Comparison of ENCODE assay signal across 8 cellular contexts in the genomic region with DNA sequence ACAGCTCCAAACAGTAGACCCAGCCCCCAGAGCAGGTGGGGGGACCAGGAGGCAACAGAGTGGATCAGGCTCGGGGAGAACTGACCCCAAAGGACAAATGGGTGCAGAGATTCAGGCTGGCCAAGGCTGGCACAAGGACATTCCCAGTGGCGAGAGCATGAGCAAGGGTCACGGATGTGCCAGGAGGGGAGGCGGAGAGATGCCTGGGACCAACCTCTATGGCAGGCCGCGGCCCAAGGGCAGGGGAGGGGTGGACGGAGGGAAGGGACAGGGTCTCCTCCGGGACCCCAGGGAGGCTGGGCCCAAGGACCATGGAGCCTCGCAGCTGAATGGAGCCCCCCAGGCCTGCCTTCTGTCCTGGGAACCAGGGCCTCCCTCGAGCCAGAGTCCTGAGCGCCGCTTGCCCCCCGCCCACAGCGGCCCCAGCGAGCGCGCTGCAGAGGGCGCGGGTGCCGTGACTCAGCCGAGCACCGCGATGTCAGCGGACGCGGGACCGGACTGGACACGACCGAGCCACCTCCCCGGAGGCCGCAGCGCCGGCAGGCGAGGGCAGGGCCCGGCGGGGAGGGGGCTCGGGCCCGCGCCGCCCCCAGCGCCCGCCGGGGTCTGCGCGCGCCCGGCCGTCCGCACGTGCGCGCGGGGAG. TPM values are rescaled to one million over a fixed set of nuclear protein-coding genes. Genes with fewer than 3 reads are reported as not detected.
DNase-seq lines count a peak whose midpoint lies in the region; ATAC-seq and TF ChIP-seq lines count a peak whose summit lies in the region.

No MANE protein-coding gene starts in this region.

- H3K4me1 ChIP-seq in HUES6 (ENCODE audit: control insufficient read depth, insufficient read depth, low read length), result peaks cover 5% of the 10 kb centered on the region; the same call in 1 of the 2 replicates
- H3K4me1 ChIP-seq in mammary epithelial cell (ENCODE audit: insufficient read depth, low read length), result peaks cover 41% of the 10 kb centered on the region
- H3K4me1 ChIP-seq in mesodermal cell (ENCODE audit: control insufficient read depth, insufficient read depth, low read length, poor library complexity, severe bottlenecking), result no peaks in the 10 kb centered on the region

- no peak for ATAC-seq in GM19463 (IDR thresholded peaks at IDR 0.05; ENCODE audit: unreplicated experiment)

- no peak overlapping the region for H3K9ac ChIP-seq in HUES6 (ENCODE audit: low read length)
- H3K9ac ChIP-seq in mammary epithelial cell (ENCODE audit: insufficient read depth, low read length), result no peak overlapping the region

- H4K20me1 ChIP-seq in mammary epithelial cell (ENCODE audit: insufficient read depth, low read length), result no peaks in the 10 kb centered on the region

- WGBS in mammary epithelial cell (ENCODE audit: low coverage, missing lambda C conversion rate), result 65% methylated on average over 3 of the region's 53 CpGs
- 10 to 14% methylated on average over 38 to 39 of the region's 53 CpGs for WGBS in mesodermal cell (ENCODE audit: insufficient coverage in 2 of 2), 2 experiments

- peaks cover 24% of the 10 kb centered on the region for H3K27me3 ChIP-seq in HUES6 (ENCODE audit: control insufficient read depth, insufficient read depth, low read length)
- no peaks in the 10 kb centered on the region for H3K27me3 ChIP-seq in mammary epithelial cell (ENCODE audit: insufficient read depth, low read length)

- BruUV-seq in mammary epithelial cell (replicated peaks; lab: Mats Ljungman, UMichigan), result no TSS peak

- intact Hi-C loops in mammary epithelial cell (cut with micrococcal nuclease), result no loop called here

- in situ Hi-C loops in mammary epithelial cell (cut with MboI; ENCODE audit: low sequenced_read_pairs in 2 of 2), result loop anchor here in 1 of 2 donors (25.0 kb wide), 1 partner anchor 240 kb away; the partner anchor contains the start of genes CCDC183 and TMEM141

- dilution Hi-C loops in mammary epithelial cell (cut with HindIII; ENCODE audit: low sequenced_read_pairs), result loop anchor here (5.0 kb wide), 7 partner anchors 55 to 540 kb away; partner anchors contain the start of genes AJM1 and RABL6

- DNase-seq in AG09309 (ENCODE audit: low read depth) (no peak), mammary epithelial cell (no peak), kidney glomerular epithelial cell (lab: John Stamatoyannopoulos, UW) (no peak), GM19238 (ENCODE audit: insufficient read length, low spot score) (no peak)
- DNase-seq in stimulated activated CD8-positive, alpha-beta memory T cell treated with anti-CD3 and anti-CD28 coated beads, Interleukin-4, amount 100 ng/mL, for 48 hours, result no peak

- H3K79me2 ChIP-seq in mammary epithelial cell (ENCODE audit: insufficient read depth, low read length), result no peaks in the 10 kb centered on the region

- CTCF ChIA-PET in mammary epithelial cell (lab: Charles Lee; ENCODE audit: low non-redundant PET), result no interaction called here

- no peaks in the 10 kb centered on the region for H3K36me3 ChIP-seq in HUES6 (ENCODE audit: control insufficient read depth, insufficient read depth, low read length)
- H3K36me3 ChIP-seq in mammary epithelial cell (ENCODE audit: insufficient read depth, low read length), result no peaks in the 10 kb centered on the region
- H3K36me3 ChIP-seq in mesodermal cell (ENCODE audit: control insufficient read depth, insufficient read depth, low read length), result no peaks in the 10 kb centered on the region

- H3K27ac ChIP-seq in HUES6 (ENCODE audit: low read depth, low read length) (no peak overlapping the region), mammary epithelial cell (ENCODE audit: insufficient read depth, low read depth, low read length) (no peak overlapping the region), mesodermal cell (ENCODE audit: low read depth, low read length, severe bottlenecking) (no peak overlapping the region)

- peak overlapping the region; percentile 34 for H2AFZ ChIP-seq in mammary epithelial cell (ENCODE audit: low read depth, low read length)

- TF ChIP-seq CTCF in AG09309 (IDR thresholded peaks at IDR 0.05; ENCODE audit: control insufficient read depth, insufficient read depth, low read depth, low read length, missing control alignments), result no peak
- TF ChIP-seq CTCF in mammary epithelial cell (conservative IDR thresholded peaks at IDR 0.05 in 1 of 2, IDR thresholded peaks at IDR 0.05 in 1 of 2; ENCODE audit: extremely low read depth in 1 of 2, insufficient read depth in 1 of 2, low read depth in 1 of 2, low read length in 2 of 2), result no peak

- peak overlapping the region; percentile 99 for H3K4me2 ChIP-seq in mammary epithelial cell (ENCODE audit: insufficient read depth, low read depth, low read length)

- H3K4me3 ChIP-seq in AG09309 (ENCODE audit: control insufficient read depth, low read depth, low read length) (peak overlapping the region; percentile 59), HUES6 (ENCODE audit: low read depth, low read length) (peak overlapping the region; percentile 44), mammary epithelial cell (replicated peaks in 1 of 3; ENCODE audit: insufficient read depth in 1 of 3, low read depth in 2 of 3, low read length in 3 of 3) (peak overlapping the region; percentile 14 to 53 (median 53)), mesodermal cell (ENCODE audit: extremely low read depth, insufficient read depth, low read length, poor library complexity, severe bottlenecking) (peak overlapping the region; percentile 33)

- H3K9me3 ChIP-seq in HUES6 (ENCODE audit: control insufficient read depth, insufficient read depth, low read depth, low read length), result no peaks in the 10 kb centered on the region
- H3K9me3 ChIP-seq in mammary epithelial cell (replicated peaks; ENCODE audit: insufficient read depth, low read length), result no peaks in the 10 kb centered on the region
- no peaks in the 10 kb centered on the region for H3K9me3 ChIP-seq in mesodermal cell (ENCODE audit: control insufficient read depth, low read length)

RNA-seq across cellular contexts. Expression of gene ABCA2, which starts 0.5 kb away (rescaled TPM):
- 10 to 100 TPM; 28.8 to 44.3 TPM for total RNA-seq in mammary epithelial cell
- 24.9 TPM for polyA plus RNA-seq in mammary epithelial cell
- polyA minus RNA-seq in mammary epithelial cell, result 45.9 TPM
- 28.1 TPM for polyA plus RNA-seq in mesodermal cell (2013, experiment 1 of 2)
- polyA plus RNA-seq in mesodermal cell (2013, experiment 2 of 2), result 18.0 TPM

RNA-seq across cellular contexts. Expression of gene FUT7, which starts 4.4 kb away (rescaled TPM):
- not detected for total RNA-seq in mammary epithelial cell
- not detected for polyA plus RNA-seq in mammary epithelial cell
- not detected for polyA minus RNA-seq in mammary epithelial cell
- not detected for polyA plus RNA-seq in mesodermal cell (2013, experiment 1 of 2)
- polyA plus RNA-seq in mesodermal cell (2013, experiment 2 of 2), result not detected

RNA-seq across cellular contexts. Expression of gene NPDC1, which starts 18.5 kb away (rescaled TPM):
- total RNA-seq in mammary epithelial cell, result 10 to 100 TPM; 15.5 to 86.8 TPM
- 19.3 TPM for polyA plus RNA-seq in mammary epithelial cell
- 12.7 TPM for polyA minus RNA-seq in mammary epithelial cell
- 64.4 TPM for polyA plus RNA-seq in mesodermal cell (2013, experiment 1 of 2)
- polyA plus RNA-seq in mesodermal cell (2013, experiment 2 of 2), result 43.8 TPM

RNA-seq across cellular contexts. Expression of gene ENTPD2, which starts 26.4 kb away (rescaled TPM):
- 10 to 100 TPM; 15.5 to 19.5 TPM for total RNA-seq in mammary epithelial cell
- polyA plus RNA-seq in mammary epithelial cell, result 3.5 TPM
- polyA minus RNA-seq in mammary epithelial cell, result 21.7 TPM
- polyA plus RNA-seq in mesodermal cell (2013, experiment 1 of 2), result 0.44 TPM
- not detected for polyA plus RNA-seq in mesodermal cell (2013, experiment 2 of 2)

RNA-seq across cellular contexts. Expression of gene CLIC3, which starts 31.1 kb away (rescaled TPM):
- 10 to 100 TPM in 1 of 2 donors, 1 to 10 TPM in 1; 9.5 to 27.0 TPM for total RNA-seq in mammary epithelial cell
- 9.4 TPM for polyA plus RNA-seq in mammary epithelial cell
- polyA minus RNA-seq in mammary epithelial cell, result 1.1 TPM
- 0.29 TPM for polyA plus RNA-seq in mesodermal cell (2013, experiment 1 of 2)
- polyA plus RNA-seq in mesodermal cell (2013, experiment 2 of 2), result 0.51 TPM
